8 cellular contexts compared by ENCODE assay signal in genomic region chr3:12891985-12892839, GRCh38. TPM values are rescaled to one million over a fixed set of nuclear protein-coding genes. Genes with fewer than 3 reads are reported as not detected.
DNase-seq lines count a peak whose midpoint lies in the region; ATAC-seq and TF ChIP-seq lines count a peak whose summit lies in the region.

No MANE protein-coding gene starts in this region.

- no peak overlapping the region for H2AFZ ChIP-seq in H9 (ENCODE audit: low read length)

- WGBS in H9 (ENCODE audit: extremely low coverage, insufficient read length, low lambda C conversion rate): no CpG with 5 or more reads among the region's 16 CpGs

- peaks cover 69% of the 10 kb centered on the region for H3K27me3 Mint-ChIP-seq in H9 (ENCODE audit: low read depth)
- H3K27me3 Mint-ChIP-seq in activated CD4-positive, alpha-beta memory T cell treated with anti-CD3 and anti-CD28 coated beads for 36 hours: peaks cover 10% of the 10 kb centered on the region
- H3K27me3 Mint-ChIP-seq in endothelial cell (ENCODE audit: unreplicated experiment): peaks cover 23% of the 10 kb centered on the region

- POLR2A ChIA-PET in activated CD4-positive, alpha-beta memory T cell treated with anti-CD3 and anti-CD28 coated beads for 36 hours (lab: Charles Lee): interaction anchor here (1.2 kb wide), 1 partner anchor 105 kb away, joined by 4 read pairs; no protein-coding TSS in a partner anchor

- no peak overlapping the region for H2BK20ac ChIP-seq in H9 (ENCODE audit: low read depth, low read length, poor library complexity, severe bottlenecking)

- no peak for ATAC-seq in HG02678 (IDR thresholded peaks at IDR 0.05; ENCODE audit: unreplicated experiment)

- H3K4me1 Mint-ChIP-seq in H9 (peaks cover 8 to 11% of the 10 kb centered on the region in 2 experiments), endothelial cell (ENCODE audit: unreplicated experiment) (peaks cover 21% of the 10 kb centered on the region)
- peaks cover 12% of the 10 kb centered on the region for H3K4me1 Mint-ChIP-seq in activated CD4-positive, alpha-beta memory T cell treated with anti-CD3 and anti-CD28 coated beads for 36 hours (ENCODE audit: low read depth)

- H3K18ac ChIP-seq in H9 (ENCODE audit: insufficient read length, low read depth, low read length): no peak overlapping the region

- no peaks in the 10 kb centered on the region for H3K4me1 ChIP-seq in H9 (ENCODE audit: insufficient read depth, low read length)

- CTCF ChIA-PET in activated CD4-positive, alpha-beta memory T cell treated with anti-CD3 and anti-CD28 coated beads for 36 hours (lab: Charles Lee): interaction anchor here (0.6 to 3.4 kb wide), 21 partner anchors 8 to 757 kb away, joined by 3 to 30 read pairs (median 4); partner anchors contain the start of gene RPL32

- H3K36me3 Mint-ChIP-seq in H9 (ENCODE audit: insufficient read depth in 1 of 3, low read depth in 3 of 3) (no peaks in the 10 kb centered on the region), endothelial cell (ENCODE audit: low read depth, unreplicated experiment) (peaks cover 11% of the 10 kb centered on the region)
- H3K36me3 Mint-ChIP-seq in activated CD4-positive, alpha-beta memory T cell treated with anti-CD3 and anti-CD28 coated beads for 36 hours: no peaks in the 10 kb centered on the region

- no peak overlapping the region for H2BK120ac ChIP-seq in H9 (ENCODE audit: low read depth, low read length, poor library complexity, severe bottlenecking)

- no peak overlapping the region for H3K4me3 Mint-ChIP-seq in H9
- no peak overlapping the region for H3K4me3 Mint-ChIP-seq in activated CD4-positive, alpha-beta memory T cell treated with anti-CD3 and anti-CD28 coated beads for 36 hours
- no peak overlapping the region for H3K4me3 Mint-ChIP-seq in endothelial cell (ENCODE audit: unreplicated experiment)

- H2BK12ac ChIP-seq in H9 (ENCODE audit: insufficient read length, low read depth, low read length): no peak overlapping the region

- H2BK5ac ChIP-seq in H9 (ENCODE audit: insufficient read length, low read length): no peak overlapping the region

- no peak overlapping the region for H3K23ac ChIP-seq in H9 (ENCODE audit: insufficient read length, low read depth, low read length)

- intact Hi-C loops in activated CD4-positive, alpha-beta memory T cell treated with anti-CD3 and anti-CD28 coated beads for 36 hours (cut with micrococcal nuclease): loop anchor here (1.0 to 5.0 kb wide), 4 partner anchors 24 to 185 kb away; partner anchors contain the start of gene RPL32

- no peak overlapping the region for H3K4ac ChIP-seq in H9 (ENCODE audit: low read depth, low read length)

- DNase-seq in AG09319 (ENCODE audit: extremely low read depth, low read depth) (peak; percentile 10), H9 (peak; percentile 53), NCI-H526 (lab: John Stamatoyannopoulos, UW) (peak; percentile 54 to 79), endothelial cell (ENCODE audit: low spot score) (peak; percentile 25), mucosa of gallbladder (ENCODE audit: low spot score) (peak; percentile 53), stromal cell of bone marrow (ENCODE audit: low read depth) (peak; percentile 33)
- DNase-seq in activated CD4-positive, alpha-beta memory T cell treated with anti-CD3 and anti-CD28 coated beads for 36 hours: peak; percentile 63

- H3K79me1 ChIP-seq in H9 (ENCODE audit: insufficient read depth, low read depth, low read length, poor library complexity, severe bottlenecking): no peaks in the 10 kb centered on the region

- H3K27me3 ChIP-seq in H9 (ENCODE audit: insufficient read depth, low read length): no peaks in the 10 kb centered on the region

- H3K56ac ChIP-seq in H9 (ENCODE audit: insufficient read length, low read depth, low read length): no peak overlapping the region

- H2AK5ac ChIP-seq in H9 (ENCODE audit: insufficient read length, low read length): no peak overlapping the region

- H3T11ph ChIP-seq in H9 (ENCODE audit: low read length): no peak overlapping the region

- H4K20me1 ChIP-seq in H9 (ENCODE audit: control insufficient read depth, insufficient read depth, insufficient read length): no peaks in the 10 kb centered on the region

- no peak overlapping the region for H4K91ac ChIP-seq in H9 (ENCODE audit: insufficient read length, low read depth, low read length)

- no peak overlapping the region for H3K14ac ChIP-seq in H9 (ENCODE audit: insufficient read depth, low read length)

- H3K27ac ChIP-seq in H9 (ENCODE audit: insufficient read length, low read depth, low read length): no peak overlapping the region

- H3K9me3 Mint-ChIP-seq in H9 (no peaks in the 10 kb centered on the region; a peak in 1 of 5 replicates), endothelial cell (ENCODE audit: unreplicated experiment) (no peaks in the 10 kb centered on the region)
- no peaks in the 10 kb centered on the region for H3K9me3 Mint-ChIP-seq in activated CD4-positive, alpha-beta memory T cell treated with anti-CD3 and anti-CD28 coated beads for 36 hours

- no peak overlapping the region for H3K27ac Mint-ChIP-seq in H9
- H3K27ac Mint-ChIP-seq in activated CD4-positive, alpha-beta memory T cell treated with anti-CD3 and anti-CD28 coated beads for 36 hours: no peak overlapping the region
- no peak overlapping the region for H3K27ac Mint-ChIP-seq in endothelial cell (ENCODE audit: unreplicated experiment)

- H3K9ac ChIP-seq in H9 (ENCODE audit: extremely low read depth, insufficient read length, low read length): no peak overlapping the region

- no peak overlapping the region for H2BK15ac ChIP-seq in H9 (ENCODE audit: low read depth, low read length)

- H4K5ac ChIP-seq in H9 (ENCODE audit: insufficient read length, low read depth, low read length): no peak overlapping the region

- TF ChIP-seq CTCF in AG09319 (IDR thresholded peaks at IDR 0.05; ENCODE audit: low read depth, low read length): peak; percentile 86
- TF ChIP-seq CTCF in H9 (conservative IDR thresholded peaks at IDR 0.05): peak; percentile 91
- peak; percentile 81 for TF ChIP-seq CTCF in endothelial cell (IDR thresholded peaks at IDR 0.05; ENCODE audit: unreplicated experiment)

- no peaks in the 10 kb centered on the region for H3K23me2 ChIP-seq in H9 (ENCODE audit: insufficient read length, low read depth, low read length, poor library complexity, severe bottlenecking)

- H3K79me2 ChIP-seq in H9 (ENCODE audit: insufficient read depth, low read length): no peaks in the 10 kb centered on the region

- H4K8ac ChIP-seq in H9 (replicated peaks; ENCODE audit: insufficient read length, low read depth, low read length): no peak overlapping the region

- H3K4me2 ChIP-seq in H9 (ENCODE audit: insufficient read depth, insufficient read length, low read length): no peak overlapping the region

- H3K9me3 ChIP-seq in H9 (ENCODE audit: control insufficient read depth, low read depth, low read length): no peaks in the 10 kb centered on the region

RNA-seq across cellular contexts. Expression of gene RPL32, which starts 50.8 kb away (rescaled TPM):
- total RNA-seq in H9 (2021) (1,982 and 2,021 TPM in 2 replicates), endothelial cell (ENCODE audit: unreplicated experiment) (1,571 TPM), mucosa of gallbladder (975 TPM)
- total RNA-seq in activated CD4-positive, alpha-beta memory T cell treated with anti-CD3 and anti-CD28 coated beads for 36 hours: 1,000 to 10,000 TPM; 2,505 to 2,560 TPM

Comparison
In these comparisons a context has a peak if more than half of its experiments do, and no peak if none do; other contexts are left out.
1. DNase-seq: peak in every context shown above with its lines; median percentile 66 in NCI-H526; 63 in activated CD4-positive, alpha-beta memory T cell treated with anti-CD3 and anti-CD28 coated beads for 36 hours; 53 in H9; 53 in mucosa of gallbladder; 33 in stromal cell of bone marrow; 25 in endothelial cell; 10 in AG09319.